Comparison of ENCODE assay signal across 23 cellular contexts in genomic region chr4:139508581-139509237, GRCh38.
"Had no signal": no experiment of that assay in that cellular context is flagged by ENCODE, and none has a peak within 500 bp of the region (broad histone marks: within the 10 kb centered on the region; RNA-seq: fewer than 3 reads in every experiment).

No MANE protein-coding gene starts in this region.

- H3K4me2 ChIP-seq: neural progenitor cell had no signal

- H3K9ac ChIP-seq: neural progenitor cell had no signal

- H3K4me3 ChIP-seq: body of pancreas, gastroesophageal sphincter, neural progenitor cell, suprapubic skin, transverse colon, uterus had no signal

- FAIRE-seq: colon, endometrium, islet of Langerhans, small intestine had no signal

- ATAC-seq: body of pancreas; gastroesophageal sphincter; stimulated activated naive CD8-positive, alpha-beta T cell treated with anti-CD3 and anti-CD28 coated beads, Interleukin-15, amount 100 ng/mL, for 72 hours had no signal

- DNase-seq: activated CD4-positive, alpha-beta T cell treated with anti-CD3 and anti-CD28 coated beads for 1 hour; activated naive CD4-positive, alpha-beta T cell treated with Interleukin-2 at 50 U/mL for 16 hours; activated naive CD8-positive, alpha-beta T cell treated with anti-CD3 and anti-CD28 coated beads, Interleukin-2, amount 10 ng/mL, durations not matched to agents 7 days and 5 days; activated T-cell treated with anti-CD3 and anti-CD28 coated beads for 4 hours; body of pancreas; central memory CD4-positive, alpha-beta T cell; left cardiac atrium; mammary epithelial cell; right cardiac atrium; small intestine; stimulated activated CD4-positive, alpha-beta T cell treated with anti-CD3 and anti-CD28 coated beads, Interleukin-15, amount 100 ng/mL, for 24 hours; stimulated activated CD4-positive, alpha-beta T cell treated with anti-CD3 and anti-CD28 coated beads, Interleukin-2, amount 100 ng/mL, for 48 hours; stimulated activated naive CD8-positive, alpha-beta T cell treated with anti-CD3 and anti-CD28 coated beads, Interleukin-15, amount 100 ng/mL, for 72 hours; T-helper 1 cell; T1000; transverse colon; uterus had no signal

- H2AFZ ChIP-seq: neural progenitor cell had no signal

- H3K27me3 ChIP-seq: body of pancreas, gastroesophageal sphincter, neural progenitor cell, suprapubic skin, transverse colon, uterus had no signal

- H3K27ac ChIP-seq: body of pancreas, gastroesophageal sphincter, neural progenitor cell, suprapubic skin, transverse colon, uterus had no signal

- H3K36me3 ChIP-seq: neural progenitor cell, uterus had no signal

- H3K9me3 ChIP-seq: body of pancreas, gastroesophageal sphincter, suprapubic skin, transverse colon, uterus had no signal

- H3K4me1 ChIP-seq: body of pancreas, gastroesophageal sphincter, neural progenitor cell, suprapubic skin, transverse colon, uterus had no signal
